ENCODE assay signal across 11 cellular contexts in the genomic region with DNA sequence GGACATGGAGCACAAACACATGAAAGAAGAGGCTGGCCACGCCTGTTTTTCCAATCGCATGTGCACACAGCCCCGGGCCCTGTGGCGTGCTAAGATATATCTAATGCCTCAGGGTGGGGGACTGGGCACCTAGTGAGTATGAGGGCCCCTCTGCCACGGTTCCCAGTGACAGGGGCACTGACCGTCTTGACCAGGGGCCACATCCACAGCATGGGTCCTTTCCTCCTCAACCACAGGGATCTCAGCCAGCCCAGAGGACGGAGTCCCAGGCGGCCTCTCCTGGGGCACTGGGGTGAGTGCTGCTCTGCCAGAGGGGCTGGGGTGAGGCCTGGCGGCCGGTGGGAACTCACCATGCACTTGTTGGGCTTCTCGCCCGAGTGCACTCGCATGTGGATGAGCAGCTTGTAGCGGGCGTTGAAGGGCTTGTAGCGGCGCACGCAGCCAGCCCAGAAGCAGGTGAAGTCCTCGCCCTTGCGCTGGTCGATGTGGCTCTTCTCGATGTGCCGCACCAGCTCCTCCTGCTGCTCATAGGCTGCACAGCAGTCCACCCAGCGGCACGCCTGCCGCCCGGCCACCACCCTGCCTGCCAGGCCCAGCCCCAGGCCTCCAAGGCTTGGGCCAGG.
DNase-seq lines count a peak whose midpoint lies in the region; ATAC-seq, FAIRE-seq and TF ChIP-seq lines count a peak whose summit lies in the region.
"Had no signal": no experiment of that assay in that cellular context is flagged by ENCODE, and none has a peak within 500 bp of the region (broad histone marks: within the 10 kb centered on the region; RNA-seq: fewer than 3 reads in every experiment).

No MANE protein-coding gene starts in this region.

- no peak overlapping the region for H3K27ac Mint-ChIP-seq in WTC11
- H3K27ac Mint-ChIP-seq: T-helper 2 cell treated with Interferon-gamma antibody and Interleukin-4, amounts not matched to agents 5 μg/mL and 100 μg/mL, for 36 hours had no signal

- H3K4me3 ChIP-seq in small intestine (ENCODE audit: low read depth in 1 of 2, low read length in 2 of 2) (no peak overlapping the region), prostate gland (no peak overlapping the region), ascending aorta (no peak overlapping the region)
- H3K4me3 ChIP-seq: adrenal gland had no signal

- WGBS in small intestine, 3 donors: 48 to 72% (median 54%) methylated on average over 27 of the region's 27 CpGs
- WGBS in prostate gland: 84% methylated on average over 26 of the region's 27 CpGs

- POLR2A ChIA-PET in WTC11 (lab: Charles Lee): no interaction called here

- H3K27ac ChIP-seq in small intestine (ENCODE audit: low read depth in 1 of 2, low read length in 1 of 2) (no peak overlapping the region), prostate gland (no peak overlapping the region), ascending aorta (no peak overlapping the region)
- H3K27ac ChIP-seq: adrenal gland had no signal

- no peaks in the 10 kb centered on the region for H3K36me3 ChIP-seq in small intestine (ENCODE audit: control insufficient read depth in 2 of 2, insufficient read depth in 2 of 2, low read length in 2 of 2)
- H3K36me3 ChIP-seq in prostate gland: no peaks in the 10 kb centered on the region
- no peaks in the 10 kb centered on the region for H3K36me3 ChIP-seq in ascending aorta
- H3K36me3 ChIP-seq: adrenal gland had no signal

- peak; percentile 22 for DNase-seq in activated CD4-positive, alpha-beta T cell treated with anti-CD3 and anti-CD28 coated beads for 48 hours
- no peak for DNase-seq in activated CD4-positive, alpha-beta T cell treated with anti-CD3 and anti-CD28 coated beads, Interleukin-2, amount 50 U/mL, for 48 hours
- peak; percentile 89 for DNase-seq in WTC11 (ENCODE audit: low spot score)
- DNase-seq in iPS DF 4.7 (ENCODE audit: extremely low read depth, low spot score): peak; percentile 74
- peak; percentile 52 for DNase-seq in small intestine
- no peak for DNase-seq in prostate gland (ENCODE audit: low spot score)
- no peak for DNase-seq in KBM-7
- DNase-seq in ascending aorta (ENCODE audit: low spot score in 2 of 2): no peak
- DNase-seq: stimulated activated CD4-positive, alpha-beta T cell treated with anti-CD3 and anti-CD28 coated beads, Interleukin-15, amount 100 ng/mL, for 24 hours had no signal

- intact Hi-C loops in prostate gland (cut with DNase I) (no loop called here), ascending aorta (cut with DNase I) (loop anchor here (10.0 kb wide), 1 partner anchor 109 kb away; no protein-coding TSS in a partner anchor)

- H3K27me3 ChIP-seq in small intestine (ENCODE audit: control insufficient read depth in 2 of 2, insufficient read depth in 2 of 2, low read length in 2 of 2) (no peaks in the 10 kb centered on the region), prostate gland (replicated peaks; ENCODE audit: insufficient read depth) (no peaks in the 10 kb centered on the region), ascending aorta (no peaks in the 10 kb centered on the region)
- H3K27me3 ChIP-seq: adrenal gland had no signal

- H3K36me3 Mint-ChIP-seq in WTC11: no peaks in the 10 kb centered on the region

- peaks cover 3% of the 10 kb centered on the region; the same call in 1 of the 2 replicates for H3K27me3 Mint-ChIP-seq in WTC11 (ENCODE audit: low read depth)

- CTCF ChIA-PET in WTC11 (lab: Charles Lee): interaction anchor here (0.5 to 10.0 kb wide), 60 partner anchors 8 to 366 kb away, joined by 3 to 192 read pairs (median 4); no protein-coding TSS in a partner anchor

- TF ChIP-seq CTCF in WTC11 (IDR thresholded peaks at IDR 0.05): peak; percentile 43; the same call in 1 of the 2 replicates
- peak in 1 of 4 experiments; percentile 5 for TF ChIP-seq CTCF in prostate gland (IDR thresholded peaks at IDR 0.05)
- TF ChIP-seq CTCF in ascending aorta (IDR thresholded peaks at IDR 0.05): no peak

- FAIRE-seq in small intestine (lab: Jason Lieb, UNC): no peak

- H3K4me1 ChIP-seq in small intestine (ENCODE audit: control insufficient read depth in 2 of 2, insufficient read depth in 1 of 2, low read depth in 1 of 2, low read length in 1 of 2): no peaks in the 10 kb centered on the region
- peaks cover 3% of the 10 kb centered on the region for H3K4me1 ChIP-seq in prostate gland (replicated peaks)
- H3K4me1 ChIP-seq in ascending aorta: no peaks in the 10 kb centered on the region
- H3K4me1 ChIP-seq: adrenal gland had no signal

- no peaks in the 10 kb centered on the region for H3K9me3 Mint-ChIP-seq in WTC11
- H3K9me3 Mint-ChIP-seq: T-helper 2 cell treated with Interferon-gamma antibody and Interleukin-4, amounts not matched to agents 5 μg/mL and 100 μg/mL, for 36 hours had no signal

- no peak for TF ChIP-seq POLR2A in prostate gland (IDR thresholded peaks at IDR 0.05)

- in situ Hi-C loops in KBM-7 (cut with MboI; ENCODE audit: low pct_unique_long_range_greater_than_20kb, low sequenced_read_pairs): no loop called here

- no peak overlapping the region for H3K4me3 Mint-ChIP-seq in WTC11
- H3K4me3 Mint-ChIP-seq: T-helper 2 cell treated with Interferon-gamma antibody and Interleukin-4, amounts not matched to agents 5 μg/mL and 100 μg/mL, for 36 hours had no signal

- ATAC-seq in WTC11: peak; percentile 94

- H3K9me3 ChIP-seq in small intestine (ENCODE audit: control insufficient read depth, low read depth) (no peaks in the 10 kb centered on the region), prostate gland (no peaks in the 10 kb centered on the region), ascending aorta (no peaks in the 10 kb centered on the region)
- H3K9me3 ChIP-seq: adrenal gland had no signal

- H3K4me1 Mint-ChIP-seq in WTC11: peaks cover 21% of the 10 kb centered on the region

TF ChIP-seq in WTC11, 78 proteins besides CTCF, POLR2A, EP300 and RAD21:
- TF ChIP-seq MXD4 (CRISPR knock-in tag; IDR thresholded peaks at IDR 0.05; ENCODE audit: borderline replicate concordance) (no peak), RELA (CRISPR knock-in tag; IDR thresholded peaks at IDR 0.05; ENCODE audit: borderline replicate concordance) (peak; percentile 37; the same call in 1 of the 2 replicates), CREB1 (CRISPR knock-in tag; IDR thresholded peaks at IDR 0.05) (0 out of 2 replicates have a peak, but pooled peaks have one; percentile 27)
- TF ChIP-seq, protein P1, sequence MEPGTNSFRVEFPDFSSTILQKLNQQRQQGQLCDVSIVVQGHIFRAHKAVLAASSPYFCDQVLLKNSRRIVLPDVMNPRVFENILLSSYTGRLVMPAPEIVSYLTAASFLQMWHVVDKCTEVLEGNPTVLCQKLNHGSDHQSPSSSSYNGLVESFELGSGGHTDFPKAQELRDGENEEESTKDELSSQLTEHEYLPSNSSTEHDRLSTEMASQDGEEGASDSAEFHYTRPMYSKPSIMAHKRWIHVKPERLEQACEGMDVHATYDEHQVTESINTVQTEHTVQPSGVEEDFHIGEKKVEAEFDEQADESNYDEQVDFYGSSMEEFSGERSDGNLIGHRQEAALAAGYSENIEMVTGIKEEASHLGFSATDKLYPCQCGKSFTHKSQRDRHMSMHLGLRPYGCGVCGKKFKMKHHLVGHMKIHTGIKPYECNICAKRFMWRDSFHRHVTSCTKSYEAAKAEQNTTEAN (CRISPR knock-in tag; IDR thresholded peaks at IDR 0.05): peak; percentile 44; the same call in 1 of the 2 replicates
- TF ChIP-seq, protein P2, sequence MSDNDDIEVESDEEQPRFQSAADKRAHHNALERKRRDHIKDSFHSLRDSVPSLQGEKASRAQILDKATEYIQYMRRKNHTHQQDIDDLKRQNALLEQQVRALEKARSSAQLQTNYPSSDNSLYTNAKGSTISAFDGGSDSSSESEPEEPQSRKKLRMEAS (CRISPR knock-in tag; IDR thresholded peaks at IDR 0.05): peak; percentile 87

Comparison
In these comparisons a context has a peak if more than half of its experiments do, and no peak if none do; other contexts are left out.
1. DNase-seq: peak in activated CD4-positive, alpha-beta T cell treated with anti-CD3 and anti-CD28 coated beads for 48 hours (single experiment), WTC11 (single experiment), iPS DF 4.7 (single experiment) and small intestine (single experiment); none in activated CD4-positive, alpha-beta T cell treated with anti-CD3 and anti-CD28 coated beads, Interleukin-2, amount 50 U/mL, for 48 hours (0 of 2), prostate gland (single experiment), KBM-7 (single experiment) and ascending aorta (0 of 2).